In genomic region chr5:96734871-96735325, GRCh38 we compare ENCODE assay signal across 11 cellular contexts.
A peak's percentile ranks its signal among the peaks of the same experiment; 100 is the strongest.
DNase-seq lines count a peak whose midpoint lies in the region; ATAC-seq and TF ChIP-seq lines count a peak whose summit lies in the region.
"Had no signal": no experiment of that assay in that cellular context is flagged by ENCODE, and none has a peak within 500 bp of the region (broad histone marks: within the 10 kb centered on the region; RNA-seq: fewer than 3 reads in every experiment).

No MANE protein-coding gene starts in this region.

- H3K4me1 Mint-ChIP-seq in effector memory CD8-positive, alpha-beta T cell (ENCODE audit: low read depth in 2 of 2) = peaks cover 10 to 14% of the 10 kb centered on the region in 2 donors

- DNase-seq in GM03348 (ENCODE audit: low spot score) = peak; percentile 41
- peak; percentile 29 for DNase-seq in NCI-H69 (lab: John Stamatoyannopoulos, UW)
- DNase-seq in effector memory CD8-positive, alpha-beta T cell = no peak
- DNase-seq in omental fat pad (ENCODE audit: low spot score) = no peak
- no peak for DNase-seq in stimulated activated CD8-positive, alpha-beta memory T cell treated with anti-CD3 and anti-CD28 coated beads, Interleukin-4, amount 100 ng/mL, for 48 hours
- DNase-seq in NCI-H345 (lab: John Stamatoyannopoulos, UW) = no peak
- DNase-seq: activated CD4-positive, alpha-beta T cell treated with anti-CD3 and anti-CD28 coated beads for 48 hours; activated naive CD8-positive, alpha-beta T cell treated with anti-CD3 and anti-CD28 coated beads, Interleukin-2, amount 10 ng/mL, durations not matched to agents 7 days and 5 days; left cardiac atrium had no signal

- TF ChIP-seq CTCF in omental fat pad (IDR thresholded peaks at IDR 0.05) = no peak

- H3K4me3 Mint-ChIP-seq in effector memory CD8-positive, alpha-beta T cell = no peak overlapping the region
- H3K4me3 Mint-ChIP-seq: activated naive CD8-positive, alpha-beta T cell treated with anti-CD3 and anti-CD28 coated beads, Interleukin-2, amount 10 ng/mL, durations not matched to agents 7 days and 5 days had no signal

- no peaks in the 10 kb centered on the region for H3K27me3 Mint-ChIP-seq in effector memory CD8-positive, alpha-beta T cell
- H3K27me3 Mint-ChIP-seq: activated naive CD8-positive, alpha-beta T cell treated with anti-CD3 and anti-CD28 coated beads, Interleukin-2, amount 10 ng/mL, durations not matched to agents 7 days and 5 days; progenitor cell of endocrine pancreas had no signal

- no peak for ATAC-seq in effector memory CD8-positive, alpha-beta T cell (replicated peaks)
- ATAC-seq in omental fat pad (ENCODE audit: low FRiP score) = peak; percentile 67
- no peak for ATAC-seq in GM21717 (IDR thresholded peaks at IDR 0.05; ENCODE audit: unreplicated experiment)

- H3K36me3 Mint-ChIP-seq in effector memory CD8-positive, alpha-beta T cell (ENCODE audit: insufficient read depth) = peaks cover 41% of the 10 kb centered on the region

- no peaks in the 10 kb centered on the region for H3K9me3 Mint-ChIP-seq in effector memory CD8-positive, alpha-beta T cell
- H3K9me3 Mint-ChIP-seq: activated naive CD8-positive, alpha-beta T cell treated with anti-CD3 and anti-CD28 coated beads, Interleukin-2, amount 10 ng/mL, durations not matched to agents 7 days and 5 days had no signal

- H3K27ac Mint-ChIP-seq in effector memory CD8-positive, alpha-beta T cell = peak overlapping the region; percentile 66

Comparison
In these comparisons a context has a peak if more than half of its experiments do, and no peak if none do; other contexts are left out.
1. DNase-seq: peak in GM03348 (single experiment) and NCI-H69 (single experiment); none in effector memory CD8-positive, alpha-beta T cell (0 of 3), omental fat pad (single experiment), stimulated activated CD8-positive, alpha-beta memory T cell treated with anti-CD3 and anti-CD28 coated beads, Interleukin-4, amount 100 ng/mL, for 48 hours (single experiment) and NCI-H345 (single experiment).